18 cellular contexts compared by ENCODE assay signal in genomic region chr6:13788820-13789219, GRCh38.
"Had no signal": no experiment of that assay in that cellular context is flagged by ENCODE, and none has a peak within 500 bp of the region (broad histone marks: within the 10 kb centered on the region; RNA-seq: fewer than 3 reads in every experiment).

No MANE protein-coding gene starts in this region.

- H3K27me3 Mint-ChIP-seq: naive thymus-derived CD8-positive, alpha-beta T cell; T-helper 17 cell had no signal

- H3K4me3 Mint-ChIP-seq: mesothelial cell of epicardium; naive thymus-derived CD8-positive, alpha-beta T cell; neural progenitor cell; T-helper 17 cell had no signal

- ATAC-seq: body of pancreas; gastroesophageal sphincter; left ventricle myocardium superior; naive thymus-derived CD8-positive, alpha-beta T cell; right lobe of liver; T-helper 17 cell had no signal

- H3K27ac Mint-ChIP-seq: mesothelial cell of epicardium; naive thymus-derived CD8-positive, alpha-beta T cell; neural progenitor cell; T-helper 17 cell had no signal

- H3K4me1 Mint-ChIP-seq: naive thymus-derived CD8-positive, alpha-beta T cell had no signal

- H3K9me3 Mint-ChIP-seq: mesothelial cell of epicardium; naive thymus-derived CD8-positive, alpha-beta T cell; neural progenitor cell had no signal

- DNase-seq: activated CD4-positive, alpha-beta T cell treated with anti-CD3 and anti-CD28 coated beads for 1 hour; activated CD8-positive, alpha-beta memory T cell treated with anti-CD3 and anti-CD28 coated beads, Interleukin-2, amount 50 U/mL, for 48 hours; activated effector memory CD4-positive, alpha-beta T cell treated with Interleukin-2 at 50 U/mL for 16 hours; anterior cingulate cortex; body of pancreas; left ventricle myocardium superior; mammary epithelial cell; naive thymus-derived CD8-positive, alpha-beta T cell; posterior cingulate gyrus; right lobe of liver; SHP77 treated with DMSO at 0.1 percent for 48 hours; stimulated activated CD4-positive, alpha-beta T cell treated with anti-CD3 and anti-CD28 coated beads, Interleukin-4, amount 100 ng/mL, for 4 hours; SW 1271; T-helper 17 cell; transverse colon had no signal
